Comparison of ENCODE assay signal across 8 cellular contexts in genomic region chr6:100664274-100665040, GRCh38.
DNase-seq lines count a peak whose midpoint lies in the region; ATAC-seq, FAIRE-seq and TF ChIP-seq lines count a peak whose summit lies in the region.

No MANE protein-coding gene starts in this region.

- H3K4me2 ChIP-seq in H9 (ENCODE audit: insufficient read depth, insufficient read length, low read length) = no peak overlapping the region

- no peak overlapping the region for H4K91ac ChIP-seq in H9 (ENCODE audit: insufficient read length, low read depth, low read length)

- no peaks in the 10 kb centered on the region for H3K27me3 Mint-ChIP-seq in activated T-cell treated with anti-CD3 and anti-CD28 coated beads, Interleukin-2, amount 50 U/mL, for 72 hours (ENCODE audit: low read depth)
- H3K27me3 Mint-ChIP-seq in H9 (ENCODE audit: low read depth) = no peaks in the 10 kb centered on the region

- H3K18ac ChIP-seq in H9 (ENCODE audit: insufficient read length, low read depth, low read length) = no peak overlapping the region

- H3K4me3 Mint-ChIP-seq in activated T-cell treated with anti-CD3 and anti-CD28 coated beads, Interleukin-2, amount 50 U/mL, for 72 hours = no peak overlapping the region
- no peak overlapping the region for H3K4me3 Mint-ChIP-seq in H9

- H3K27ac ChIP-seq in H9 (ENCODE audit: insufficient read length, low read depth, low read length) = no peak overlapping the region
- H3K27ac ChIP-seq in kidney (ENCODE audit: low read depth in 2 of 2, low read length in 2 of 2) = no peak overlapping the region

- no peak overlapping the region for H4K5ac ChIP-seq in H9 (ENCODE audit: insufficient read length, low read depth, low read length)

- no peak overlapping the region for H2AK5ac ChIP-seq in H9 (ENCODE audit: insufficient read length, low read length)

- no peak overlapping the region for H2BK15ac ChIP-seq in H9 (ENCODE audit: low read depth, low read length)

- H2BK12ac ChIP-seq in H9 (ENCODE audit: insufficient read length, low read depth, low read length) = no peak overlapping the region

- H3K9me3 ChIP-seq in H9 (ENCODE audit: control insufficient read depth, low read depth, low read length) (no peaks in the 10 kb centered on the region), adipocyte (ENCODE audit: control insufficient read depth, low read length) (no peaks in the 10 kb centered on the region), kidney (ENCODE audit: control insufficient read depth in 1 of 2, low read length in 2 of 2) (no peaks in the 10 kb centered on the region)

- no peak overlapping the region for H2BK20ac ChIP-seq in H9 (ENCODE audit: low read depth, low read length, poor library complexity, severe bottlenecking)

- H3K79me2 ChIP-seq in H9 (ENCODE audit: insufficient read depth, low read length) = no peaks in the 10 kb centered on the region

- H3K23ac ChIP-seq in H9 (ENCODE audit: insufficient read length, low read depth, low read length) = no peak overlapping the region

- H3K9ac ChIP-seq in H9 (ENCODE audit: extremely low read depth, insufficient read length, low read length) (no peak overlapping the region), adipocyte (ENCODE audit: low read length) (no peak overlapping the region), kidney (ENCODE audit: low read length in 2 of 2) (no peak overlapping the region)

- no peak overlapping the region for H3T11ph ChIP-seq in H9 (ENCODE audit: low read length)

- TF ChIP-seq CTCF in H9 (conservative IDR thresholded peaks at IDR 0.05) (peak; percentile 81), kidney (IDR thresholded peaks at IDR 0.05; ENCODE audit: borderline replicate concordance, extremely low read depth, insufficient read depth) (peak; percentile 61)

- no peak overlapping the region for H2BK120ac ChIP-seq in H9 (ENCODE audit: low read depth, low read length, poor library complexity, severe bottlenecking)

- peak overlapping the region; percentile 76 for H3K27ac Mint-ChIP-seq in activated T-cell treated with anti-CD3 and anti-CD28 coated beads, Interleukin-2, amount 50 U/mL, for 72 hours
- H3K27ac Mint-ChIP-seq in H9 = no peak overlapping the region; a peak in 1 of 7 replicates

- no peaks in the 10 kb centered on the region for H3K27me3 ChIP-seq in H9 (ENCODE audit: insufficient read depth, low read length)
- no peaks in the 10 kb centered on the region for H3K27me3 ChIP-seq in adipocyte (replicated peaks; ENCODE audit: control insufficient read depth, insufficient read depth, low read length)

- H3K56ac ChIP-seq in H9 (ENCODE audit: insufficient read length, low read depth, low read length) = no peak overlapping the region

- no peak overlapping the region for H3K4ac ChIP-seq in H9 (ENCODE audit: low read depth, low read length)

- no peak overlapping the region for H4K8ac ChIP-seq in H9 (replicated peaks; ENCODE audit: insufficient read length, low read depth, low read length)

- no peaks in the 10 kb centered on the region for H3K9me3 Mint-ChIP-seq in activated T-cell treated with anti-CD3 and anti-CD28 coated beads, Interleukin-2, amount 50 U/mL, for 72 hours
- no peaks in the 10 kb centered on the region for H3K9me3 Mint-ChIP-seq in H9

- peaks cover 0 to 2% of the 10 kb centered on the region in 2 donors for H3K36me3 Mint-ChIP-seq in activated T-cell treated with anti-CD3 and anti-CD28 coated beads, Interleukin-2, amount 50 U/mL, for 72 hours (ENCODE audit: insufficient read depth in 2 of 2)
- H3K36me3 Mint-ChIP-seq in H9 (ENCODE audit: insufficient read depth in 1 of 3, low read depth in 3 of 3) = no peaks in the 10 kb centered on the region

- H3K4me3 ChIP-seq in adipocyte (ENCODE audit: low read length) (no peak overlapping the region), kidney (ENCODE audit: low read length in 2 of 2) (no peak overlapping the region)

- FAIRE-seq in kidney (lab: Jason Lieb, UNC) = peak; percentile 99

- no peaks in the 10 kb centered on the region for H3K79me1 ChIP-seq in H9 (ENCODE audit: insufficient read depth, low read depth, low read length, poor library complexity, severe bottlenecking)

- H2AFZ ChIP-seq in H9 (ENCODE audit: low read length) = no peak overlapping the region

- no peak for ATAC-seq in activated T-cell treated with anti-CD3 and anti-CD28 coated beads, Interleukin-2, amount 50 U/mL, for 72 hours (replicated peaks in 1 of 2)

- no peaks in the 10 kb centered on the region for H3K36me3 ChIP-seq in adipocyte (ENCODE audit: control insufficient read depth, insufficient read depth, low read length, severe bottlenecking)
- no peaks in the 10 kb centered on the region for H3K36me3 ChIP-seq in kidney (ENCODE audit: control insufficient read depth in 1 of 2, insufficient read depth in 2 of 2, low read length in 2 of 2)

- no peaks in the 10 kb centered on the region for H4K20me1 ChIP-seq in H9 (ENCODE audit: control insufficient read depth, insufficient read depth, insufficient read length)

- peaks cover 7% of the 10 kb centered on the region; the same call in 1 of the 2 replicates for H3K4me1 ChIP-seq in H9 (ENCODE audit: insufficient read depth, low read length)
- peaks cover 17% of the 10 kb centered on the region for H3K4me1 ChIP-seq in adipocyte (ENCODE audit: control insufficient read depth, insufficient read depth, low read length)
- H3K4me1 ChIP-seq in kidney (ENCODE audit: control insufficient read depth in 1 of 2, insufficient read depth in 1 of 2, low read depth in 1 of 2, low read length in 2 of 2) = no peaks in the 10 kb centered on the region

- intact Hi-C loops in kidney (cut with DNase I) = no loop called here

- no peaks in the 10 kb centered on the region for H3K23me2 ChIP-seq in H9 (ENCODE audit: insufficient read length, low read depth, low read length, poor library complexity, severe bottlenecking)

- H3K14ac ChIP-seq in H9 (ENCODE audit: insufficient read depth, low read length) = no peak overlapping the region

- no peak overlapping the region for H2BK5ac ChIP-seq in H9 (ENCODE audit: insufficient read length, low read length)

- no peak for DNase-seq in activated T-cell treated with anti-CD3 and anti-CD28 coated beads, Interleukin-2, amount 50 U/mL, for 72 hours
- DNase-seq in activated T-cell treated with anti-CD3 and anti-CD28 coated beads, Interleukin-2, amount 50 U/mL, for 48 hours = no peak
- DNase-seq in H9 (no peak), M059J (ENCODE audit: low read depth) (peak; percentile 50), adipocyte (ENCODE audit: low read depth) (peak; percentile 77), kidney (no peak), ecto neural progenitor cell (ENCODE audit: low spot score) (no peak), middle frontal gyrus (ENCODE audit: extremely low spot score, low spot score) (no peak)

- H3K4me1 Mint-ChIP-seq in activated T-cell treated with anti-CD3 and anti-CD28 coated beads, Interleukin-2, amount 50 U/mL, for 72 hours (ENCODE audit: low read depth) = peaks cover 12% of the 10 kb centered on the region
- H3K4me1 Mint-ChIP-seq in H9 = peaks cover 12 to 18% of the 10 kb centered on the region in 2 experiments

Comparison
In these comparisons a context has a peak if more than half of its experiments do, and no peak if none do; other contexts are left out.
1. DNase-seq: peak in M059J (single experiment) and adipocyte (single experiment); none in activated T-cell treated with anti-CD3 and anti-CD28 coated beads, Interleukin-2, amount 50 U/mL, for 72 hours (0 of 2), activated T-cell treated with anti-CD3 and anti-CD28 coated beads, Interleukin-2, amount 50 U/mL, for 48 hours (0 of 2), H9 (single experiment), kidney (single experiment), ecto neural progenitor cell (single experiment) and middle frontal gyrus (single experiment).